In genomic region chr2:24454258-24454657, GRCh38 we compare ENCODE assay signal across 11 cellular contexts. TPM values are rescaled to one million over a fixed set of nuclear protein-coding genes. Genes with fewer than 3 reads are reported as not detected.
A peak's percentile ranks its signal among the peaks of the same experiment; 100 is the strongest.
DNase-seq lines count a peak whose midpoint lies in the region; TF ChIP-seq lines count a peak whose summit lies in the region.
"Had no signal": no experiment of that assay in that cellular context is flagged by ENCODE, and none has a peak within 500 bp of the region (broad histone marks: within the 10 kb centered on the region; RNA-seq: fewer than 3 reads in every experiment).

No MANE protein-coding gene starts in this region.

- H3K36me3 Mint-ChIP-seq in brain: peaks cover 9% of the 10 kb centered on the region

- peaks cover 2% of the 10 kb centered on the region for H3K4me1 ChIP-seq in stomach smooth muscle (ENCODE audit: control insufficient read depth, insufficient read depth, low read length)

- CTCF ChIA-PET in RWPE1 (lab: Yijun Ruan, JAX): interaction anchor here (0.6 kb wide), 1 partner anchor 22 kb away, joined by 3 read pairs; no protein-coding TSS in a partner anchor

- H3K27me3 Mint-ChIP-seq in brain: no peaks in the 10 kb centered on the region

- peak overlapping the region; percentile 61 to 81 (median 73) for H3K4me3 Mint-ChIP-seq in brain

- H3K27ac Mint-ChIP-seq in brain: peak overlapping the region; percentile 56 to 97 (median 90)

- H3K27ac ChIP-seq in layer of hippocampus (ENCODE audit: low read depth, low read length) (peak overlapping the region; percentile 6), stomach smooth muscle (ENCODE audit: low read length) (peak overlapping the region; percentile 41), RWPE1 (no peak overlapping the region)

- no peaks in the 10 kb centered on the region for H3K36me3 ChIP-seq in stomach smooth muscle (ENCODE audit: control insufficient read depth in 2 of 2, insufficient read depth in 2 of 2, low read length in 2 of 2)

- H3K27me3 ChIP-seq in layer of hippocampus (ENCODE audit: control insufficient read depth, insufficient read depth, low read length): no peaks in the 10 kb centered on the region
- no peaks in the 10 kb centered on the region for H3K27me3 ChIP-seq in stomach smooth muscle (ENCODE audit: control insufficient read depth in 1 of 2, insufficient read depth in 2 of 2, low read length in 2 of 2)

- TF ChIP-seq CTCF in HFF-Myc (IDR thresholded peaks at IDR 0.05; ENCODE audit: low read depth, low read length, missing control alignments) (no peak), brain (conservative IDR thresholded peaks at IDR 0.05) (no peak), RWPE1 (conservative IDR thresholded peaks at IDR 0.05; ENCODE audit: low read depth) (no peak)

- no peaks in the 10 kb centered on the region for H3K9me3 ChIP-seq in stomach smooth muscle (ENCODE audit: control insufficient read depth in 2 of 2, low read length in 2 of 2)

- DNase-seq in HFF-Myc (ENCODE audit: extremely low read depth, low read depth) (peak; percentile 43), NCI-H1092 (lab: John Stamatoyannopoulos, UW) (no peak), RWPE1 (ENCODE audit: low spot score) (no peak), NCI-H446 treated with DMSO at 0.1 percent for 48 hours (lab: John Stamatoyannopoulos, UW) (no peak), NCI-H226 (no peak)
- DNase-seq: left cardiac atrium, MM.1S, RPMI8226 had no signal

- peaks cover 12 to 23% (median 17%) of the 10 kb centered on the region in 5 experiments for H3K9me3 Mint-ChIP-seq in brain

- H3K4me1 Mint-ChIP-seq in brain: peaks cover 50% of the 10 kb centered on the region

- peak overlapping the region; percentile 27 for H3K4me3 ChIP-seq in HFF-Myc (replicated peaks; ENCODE audit: low read depth, low read length)
- peak overlapping the region; percentile 66 to 68 for H3K4me3 ChIP-seq in stomach smooth muscle (ENCODE audit: low read length in 2 of 2)

- POLR2A ChIA-PET in RWPE1 (lab: Yijun Ruan, JAX; ENCODE audit: low non-redundant PET): no interaction called here

- H3K9ac ChIP-seq in stomach smooth muscle (ENCODE audit: low read length in 2 of 2): peak overlapping the region; percentile 13 to 51

RNA-seq across cellular contexts. Expression of gene NCOA1, which starts 36.8 kb away (rescaled TPM):
- polyA plus RNA-seq in brain (ENCODE audit: insufficient read depth, low read depth, low replicate concordance): 37.4 TPM
